ENCODE assay signal across 8 cellular contexts in the genomic region with DNA sequence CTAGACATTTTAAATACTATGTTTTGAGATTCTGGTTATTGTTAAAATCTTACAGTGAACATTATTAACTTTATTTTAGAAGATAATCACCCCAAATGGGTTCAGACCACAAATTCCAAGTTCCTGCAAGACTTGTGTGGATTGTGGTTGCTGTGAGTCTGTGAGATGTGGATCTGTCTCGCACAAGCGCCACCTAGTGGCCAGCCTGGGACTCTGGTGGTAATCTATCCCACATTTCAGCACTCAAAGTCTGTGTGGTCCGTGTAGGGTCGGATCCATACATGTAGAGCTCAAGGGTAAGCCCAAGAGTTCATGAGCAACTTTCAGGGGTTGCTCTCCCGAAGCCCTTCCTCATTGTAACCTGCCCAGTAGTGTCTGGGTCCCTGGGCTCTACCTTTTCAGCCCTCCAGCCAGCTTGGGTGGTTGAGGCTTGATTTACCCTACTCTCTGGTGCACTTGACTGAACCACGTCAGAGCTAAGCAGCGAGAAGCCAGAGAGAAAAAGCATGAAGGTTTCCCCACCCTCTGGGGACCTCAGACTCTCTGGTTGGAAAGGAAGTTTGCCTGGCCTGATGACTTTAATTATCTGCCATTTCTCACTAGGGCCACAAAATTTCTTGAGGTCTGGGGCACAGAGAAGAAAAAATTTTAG.
A peak's percentile ranks its signal among the peaks of the same experiment; 100 is the strongest.
DNase-seq lines count a peak whose midpoint lies in the region; ATAC-seq and TF ChIP-seq lines count a peak whose summit lies in the region.
"Not testable (repeated sequence)": the region's sequence is repeated elsewhere in the genome, so short reads cannot be mapped to it uniquely, and the experiment has no call there.

No MANE protein-coding gene starts in this region.

- TF ChIP-seq CTCF in AG09309 (IDR thresholded peaks at IDR 0.05; ENCODE audit: control insufficient read depth, insufficient read depth, low read depth, low read length, missing control alignments) (peak; percentile 36), fibroblast of mammary gland (conservative IDR thresholded peaks at IDR 0.05; ENCODE audit: control insufficient read depth, insufficient read depth, low read depth, low read length) (peak; percentile 19), natural killer cell (IDR thresholded peaks at IDR 0.05) (peak; percentile 34)

- H3K4me1 Mint-ChIP-seq in natural killer cell, result not testable (repeated sequence)

- not testable (repeated sequence) for H3K4me3 ChIP-seq in AG09309 (ENCODE audit: control insufficient read depth, low read depth, low read length); fibroblast of mammary gland (ENCODE audit: control insufficient read depth, low read depth, low read length)

- not testable (repeated sequence) for H3K4me3 Mint-ChIP-seq in natural killer cell

- H3K9me3 Mint-ChIP-seq in natural killer cell, result not testable (repeated sequence)

- not testable (repeated sequence) for DNase-seq in AG09309 (ENCODE audit: low read depth); fibroblast of mammary gland (ENCODE audit: low read depth)
- DNase-seq in activated gamma-delta T cell treated with anti-CD3 and anti-CD28 coated beads, Interleukin-2, amount 50 U/mL, for 16 hours (ENCODE audit: low read depth), result peak; percentile 35
- DNase-seq in natural killer cell, result peak; percentile 60
- peak; percentile 17 to 63 (median 55) for DNase-seq in stimulated activated CD4-positive, alpha-beta T cell treated with anti-CD3 and anti-CD28 coated beads, TNF-alpha, amount 100 ng/mL, for 1 hour (ENCODE audit: low read depth in 3 of 3, low spot score in 1 of 3)

- H3K27ac Mint-ChIP-seq in natural killer cell, result not testable (repeated sequence)

- ATAC-seq in GM18909 (IDR thresholded peaks at IDR 0.05; ENCODE audit: poor library complexity, unreplicated experiment) (peak; percentile 78), HG03066 (IDR thresholded peaks at IDR 0.05; ENCODE audit: low read depth, unreplicated experiment) (peak; percentile 75), natural killer cell (peak; percentile 70 to 85 (median 78))
- peak; percentile 56 to 74 for ATAC-seq in activated CD4-positive, CD25-positive, alpha-beta regulatory T cell treated with anti-CD3 and anti-CD28 coated beads, Interleukin-2, amount 50 U/mL, for 24 hours

- intact Hi-C loops in natural killer cell (cut with micrococcal nuclease), result not testable (repeated sequence)

- H3K36me3 Mint-ChIP-seq in natural killer cell, result not testable (repeated sequence)

- not testable (repeated sequence) for H3K27me3 Mint-ChIP-seq in natural killer cell (ENCODE audit: low read depth in 2 of 2)
